ENCODE assay signal across 28 cellular contexts in genomic region chr2:187001248-187001647, GRCh38.
"Had no signal": no experiment of that assay in that cellular context is flagged by ENCODE, and none has a peak within 500 bp of the region (broad histone marks: within the 10 kb centered on the region; RNA-seq: fewer than 3 reads in every experiment).

No MANE protein-coding gene starts in this region.

- ATAC-seq: naive thymus-derived CD4-positive, alpha-beta T cell; natural killer cell; psoas muscle; right cardiac atrium; right lobe of liver; stimulated activated naive B cell treated with anti-CD40 and anti-IgM and Interleukin-4, amounts not matched to agents 10 μg/mL and 1 μg/mL and 100 μg/mL, for 72 hours had no signal

- H3K36me3 ChIP-seq: neural progenitor cell, neutrophil, ovary, right lobe of liver, sigmoid colon, stomach, thoracic aorta, thyroid gland, tibial nerve, upper lobe of left lung, vagina had no signal

- H3K27ac ChIP-seq: neural progenitor cell, neutrophil, ovary, parathyroid adenoma, psoas muscle, right lobe of liver, sigmoid colon, stomach, thoracic aorta, thyroid gland, tibial nerve, upper lobe of left lung, vagina had no signal

- H3K4me2 ChIP-seq: neural progenitor cell had no signal

- H3K4me3 Mint-ChIP-seq: naive thymus-derived CD4-positive, alpha-beta T cell; natural killer cell; nephron; neural progenitor cell; stimulated activated effector memory CD8-positive, alpha-beta T cell treated with anti-CD3 and anti-CD28 coated beads, Interleukin-12 subunit alpha, Interleukin-12 subunit beta, amount 100 ng/mL, for 72 hours; stimulated activated naive B cell treated with anti-CD40 and anti-IgM and Interleukin-4, amounts not matched to agents 10 μg/mL and 1 μg/mL and 100 μg/mL, for 72 hours had no signal

- H3K27me3 ChIP-seq: neural progenitor cell, neutrophil, right lobe of liver, sigmoid colon, stomach, thyroid gland, tibial nerve, upper lobe of left lung, vagina had no signal

- H3K27me3 Mint-ChIP-seq: progenitor cell of endocrine pancreas; stimulated activated naive B cell treated with anti-CD40 and anti-IgM and Interleukin-4, amounts not matched to agents 10 μg/mL and 1 μg/mL and 100 μg/mL, for 72 hours had no signal

- H3K4me1 ChIP-seq: neural progenitor cell, parathyroid adenoma, psoas muscle, right lobe of liver, sigmoid colon, stomach, thyroid gland, tibial nerve, upper lobe of left lung, vagina had no signal

- H3K36me3 Mint-ChIP-seq: neural progenitor cell; stimulated activated effector memory CD8-positive, alpha-beta T cell treated with anti-CD3 and anti-CD28 coated beads, Interleukin-12 subunit alpha, Interleukin-12 subunit beta, amount 100 ng/mL, for 72 hours; stimulated activated naive B cell treated with anti-CD40 and anti-IgM and Interleukin-4, amounts not matched to agents 10 μg/mL and 1 μg/mL and 100 μg/mL, for 72 hours had no signal

- H3K9me3 ChIP-seq: neutrophil, ovary, psoas muscle, right lobe of liver, sigmoid colon, thoracic aorta, thyroid gland, upper lobe of left lung, vagina had no signal

- H3K4me1 Mint-ChIP-seq: naive thymus-derived CD4-positive, alpha-beta T cell; natural killer cell; nephron; neural progenitor cell; stimulated activated effector memory CD8-positive, alpha-beta T cell treated with anti-CD3 and anti-CD28 coated beads, Interleukin-12 subunit alpha, Interleukin-12 subunit beta, amount 100 ng/mL, for 72 hours; stimulated activated naive B cell treated with anti-CD40 and anti-IgM and Interleukin-4, amounts not matched to agents 10 μg/mL and 1 μg/mL and 100 μg/mL, for 72 hours had no signal

- H2AFZ ChIP-seq: neural progenitor cell, parathyroid adenoma had no signal

- H3K4me3 ChIP-seq: neural progenitor cell, ovary, psoas muscle, right lobe of liver, sigmoid colon, stomach, thoracic aorta, thyroid gland, tibial nerve, upper lobe of left lung, vagina had no signal

- H3K9ac ChIP-seq: neural progenitor cell, parathyroid adenoma had no signal

- H3K9me3 Mint-ChIP-seq: neural progenitor cell had no signal

- H3K27ac Mint-ChIP-seq: naive thymus-derived CD4-positive, alpha-beta T cell; natural killer cell; nephron; progenitor cell of endocrine pancreas; stimulated activated effector memory CD8-positive, alpha-beta T cell treated with anti-CD3 and anti-CD28 coated beads, Interleukin-12 subunit alpha, Interleukin-12 subunit beta, amount 100 ng/mL, for 72 hours; stimulated activated naive B cell treated with anti-CD40 and anti-IgM and Interleukin-4, amounts not matched to agents 10 μg/mL and 1 μg/mL and 100 μg/mL, for 72 hours had no signal

- DNase-seq: naive thymus-derived CD4-positive, alpha-beta T cell; natural killer cell; nucleus accumbens; ovary; psoas muscle; right cardiac atrium; right lobe of liver; sigmoid colon; small intestine; stimulated activated CD4-positive, alpha-beta T cell treated with anti-CD3 and anti-CD28 coated beads, Interleukin-15, amount 100 ng/mL, for 24 hours; stimulated activated CD4-positive, alpha-beta T cell treated with anti-CD3 and anti-CD28 coated beads, Interleukin-2, amount 100 ng/mL, for 24 hours; stimulated activated CD4-positive, alpha-beta T cell treated with anti-CD3 and anti-CD28 coated beads, Interleukin-2, amount 100 ng/mL, for 48 hours; stimulated activated CD4-positive, alpha-beta T cell treated with anti-CD3 and anti-CD28 coated beads, Interleukin-4, amount 100 ng/mL, for 24 hours; stimulated activated naive B cell treated with anti-CD40 and anti-IgM and Interleukin-4, amounts not matched to agents 10 μg/mL and 1 μg/mL and 100 μg/mL, for 72 hours; stimulated activated naive CD4-positive, alpha-beta T cell treated with Interleukin-2 at 50 U/mL for 16 hours; stomach; thyroid gland; trophoblast cell had no signal
